Comparison of ENCODE assay signal across 1 cellular context in genomic region chr16:8919089-8919933, GRCh38.
TF ChIP-seq lines count a peak whose summit lies in the region.

No MANE protein-coding gene starts in this region.

TF ChIP-seq in WTC11, 78 proteins besides CTCF, POLR2A, EP300 and RAD21 (continued from another document):
- TF ChIP-seq CDX4 (CRISPR knock-in tag; IDR thresholded peaks at IDR 0.05; ENCODE audit: borderline replicate concordance) (no peak), GABPB1 (CRISPR knock-in tag; IDR thresholded peaks at IDR 0.05) (no peak), NR1H2 (CRISPR knock-in tag; IDR thresholded peaks at IDR 0.05) (no peak)
TF ChIP-seq in WTC11: peak in this region for 0.
